In genomic region chr1:212597495-212597894, GRCh38 we compare ENCODE assay signal across 1 cellular context.
TF ChIP-seq lines count a peak whose summit lies in the region.

No MANE protein-coding gene starts in this region.

TF ChIP-seq in HCT116, 20 proteins besides CTCF, POLR2A, EP300 and RAD21 (continued from another document):
- TF ChIP-seq, protein P1, sequence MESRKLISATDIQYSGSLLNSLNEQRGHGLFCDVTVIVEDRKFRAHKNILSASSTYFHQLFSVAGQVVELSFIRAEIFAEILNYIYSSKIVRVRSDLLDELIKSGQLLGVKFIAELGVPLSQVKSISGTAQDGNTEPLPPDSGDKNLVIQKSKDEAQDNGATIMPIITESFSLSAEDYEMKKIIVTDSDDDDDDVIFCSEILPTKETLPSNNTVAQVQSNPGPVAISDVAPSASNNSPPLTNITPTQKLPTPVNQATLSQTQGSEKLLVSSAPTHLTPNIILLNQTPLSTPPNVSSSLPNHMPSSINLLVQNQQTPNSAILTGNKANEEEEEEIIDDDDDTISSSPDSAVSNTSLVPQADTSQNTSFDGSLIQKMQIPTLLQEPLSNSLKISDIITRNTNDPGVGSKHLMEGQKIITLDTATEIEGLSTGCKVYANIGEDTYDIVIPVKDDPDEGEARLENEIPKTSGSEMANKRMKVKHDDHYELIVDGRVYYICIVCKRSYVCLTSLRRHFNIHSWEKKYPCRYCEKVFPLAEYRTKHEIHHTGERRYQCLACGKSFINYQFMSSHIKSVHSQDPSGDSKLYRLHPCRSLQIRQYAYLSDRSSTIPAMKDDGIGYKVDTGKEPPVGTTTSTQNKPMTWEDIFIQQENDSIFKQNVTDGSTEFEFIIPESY (IDR thresholded peaks at IDR 0.05; ENCODE audit: extremely low read depth, insufficient replicate concordance, low read length) = no peak
- TF ChIP-seq FOSL1 (IDR thresholded peaks at IDR 0.05; ENCODE audit: low read depth) (no peak), SP1 (IDR thresholded peaks at IDR 0.05; ENCODE audit: low read depth) (no peak)
